ENCODE assay signal across 22 cellular contexts in genomic region chr1:171828794-171829193, GRCh38. TPM values are rescaled to one million over a fixed set of nuclear protein-coding genes. Genes with fewer than 3 reads are reported as not detected.
DNase-seq lines count a peak whose midpoint lies in the region; ATAC-seq, FAIRE-seq and TF ChIP-seq lines count a peak whose summit lies in the region.
"Had no signal": no experiment of that assay in that cellular context is flagged by ENCODE, and none has a peak within 500 bp of the region (broad histone marks: within the 10 kb centered on the region; RNA-seq: fewer than 3 reads in every experiment).

No MANE protein-coding gene starts in this region.

- no peaks in the 10 kb centered on the region for H3K27me3 Mint-ChIP-seq in effector memory CD8-positive, alpha-beta T cell
- H3K27me3 Mint-ChIP-seq: T-cell had no signal

- no peak for TF ChIP-seq CTCF in K562 (IDR thresholded peaks at IDR 0.05 in 2 of 3, conservative IDR thresholded peaks at IDR 0.05 in 1 of 3; ENCODE audit: insufficient read depth in 2 of 3, low read depth in 1 of 3, low read length in 3 of 3)

- H3K4me3 ChIP-seq in K562, result no peak overlapping the region

- peaks cover 4 to 5% of the 10 kb centered on the region in 2 donors for H3K9me3 Mint-ChIP-seq in effector memory CD8-positive, alpha-beta T cell

- intact Hi-C loops in K562 (cut with micrococcal nuclease), result no loop called here

- ATAC-seq in GM19351 (IDR thresholded peaks at IDR 0.05; ENCODE audit: unreplicated experiment) (peak; percentile 79), K562 (no peak)
- ATAC-seq in effector memory CD8-positive, alpha-beta T cell (replicated peaks), result no peak
- ATAC-seq: T-cell had no signal

- TF ChIP-seq POLR2A in K562 (conservative IDR thresholded peaks at IDR 0.05), result no peak

- no peak for TF ChIP-seq EP300 in K562 (IDR thresholded peaks at IDR 0.05; ENCODE audit: low read length)

- no peak overlapping the region for H3K4me2 ChIP-seq in K562 (ENCODE audit: insufficient read depth, low read length)
- H3K4me2 ChIP-seq: SK-N-SH had no signal

- no peak overlapping the region for H3K9ac ChIP-seq in K562 (ENCODE audit: insufficient read depth in 1 of 2, low read depth in 2 of 2, low read length in 2 of 2)
- H3K9ac ChIP-seq: SK-N-SH had no signal

- DNase-seq in MV-4-11 (lab: John Stamatoyannopoulos, UW) (peak; percentile 91), SIG-M5 (lab: John Stamatoyannopoulos, UW) (peak; percentile 17), K562 (ENCODE audit: extremely low read depth in 1 of 4, low spot score in 3 of 4) (no peak), NCI-H2107 treated with DMSO at 0.1 percent for 48 hours (lab: John Stamatoyannopoulos, UW; ENCODE audit: unreplicated experiment) (no peak)
- DNase-seq in effector memory CD8-positive, alpha-beta T cell, result no peak
- DNase-seq in stimulated activated naive CD4-positive, alpha-beta T cell (lab: John Stamatoyannopoulos, UW), result no peak
- DNase-seq: BE2C; CD4-positive, CD25-positive, alpha-beta regulatory T cell; COR-L47; GF-D8; H7; HFFc6; IMR-90; MM.1S; NCI-H1417 treated with DMSO at 0.1 percent for 48 hours; NCI-H187 treated with DMSO at 0.1 percent for 48 hours; NCI-H345; Right ventricle myocardium superior; SK-N-SH; T-cell had no signal

- 10% methylated on average over 11 of the region's 11 CpGs for WGBS in K562 (ENCODE audit: insufficient coverage, low coverage, missing lambda C conversion rate)

- CTCF ChIA-PET in K562 (lab: Yijun Ruan, JAX; ENCODE audit: low intra/inter-chr PET ratio), result no interaction called here

- no peak for TF ChIP-seq RAD21 in K562 (CRISPR knock-in tag; conservative IDR thresholded peaks at IDR 0.05 in 1 of 2, IDR thresholded peaks at IDR 0.05 in 1 of 2)

- no peak overlapping the region for H3K27ac Mint-ChIP-seq in effector memory CD8-positive, alpha-beta T cell
- H3K27ac Mint-ChIP-seq: CD4-positive, CD25-positive, alpha-beta regulatory T cell; HFFc6; T-cell had no signal

- in situ Hi-C loops in K562 (cut with MboI), result no loop called here

- no peaks in the 10 kb centered on the region for H3K79me2 ChIP-seq in K562 (ENCODE audit: control insufficient read depth, insufficient read depth, low read length)

- POLR2A ChIA-PET in K562 (lab: Yijun Ruan, JAX), result interaction anchor here (0.6 kb wide), 1 partner anchor 1881 kb away, joined by 3 read pairs; no protein-coding TSS in a partner anchor

- H3K36me3 Mint-ChIP-seq in effector memory CD8-positive, alpha-beta T cell (ENCODE audit: insufficient read depth), result no peaks in the 10 kb centered on the region

- H4K20me1 ChIP-seq in K562 (replicated peaks; ENCODE audit: control insufficient read depth, insufficient read depth, low read length), result no peaks in the 10 kb centered on the region

- H3K4me3 Mint-ChIP-seq in effector memory CD8-positive, alpha-beta T cell, result no peak overlapping the region
- H3K4me3 Mint-ChIP-seq: CD4-positive, CD25-positive, alpha-beta regulatory T cell; HFFc6; T-cell had no signal

- H3K9me3 ChIP-seq in K562 (replicated peaks; ENCODE audit: control insufficient read depth, insufficient read depth, low read depth, low read length), result no peaks in the 10 kb centered on the region
- H3K9me3 ChIP-seq: SK-N-SH had no signal

- H2AFZ ChIP-seq in K562 (ENCODE audit: low read depth, low read length), result no peak overlapping the region

- no TSS peak for BruUV-seq in K562 (replicated peaks; lab: Mats Ljungman, UMichigan)

- H3K9me1 ChIP-seq in K562 (ENCODE audit: control insufficient read depth, insufficient read depth, low read length), result no peaks in the 10 kb centered on the region

- no peaks in the 10 kb centered on the region for H3K36me3 ChIP-seq in K562 (ENCODE audit: control insufficient read depth, insufficient read depth, low read length)
- H3K36me3 ChIP-seq: BE2C had no signal

- peaks cover 0 to 4% of the 10 kb centered on the region in 2 experiments; a peak in 2 of 5 replicates for H3K27me3 ChIP-seq in K562 (ENCODE audit: control insufficient read depth in 2 of 2, insufficient read depth in 2 of 2, low read length in 2 of 2)
- H3K27me3 ChIP-seq: BE2C had no signal

- no peaks in the 10 kb centered on the region for H3K4me1 Mint-ChIP-seq in effector memory CD8-positive, alpha-beta T cell (ENCODE audit: low read depth in 2 of 2)
- H3K4me1 Mint-ChIP-seq: CD4-positive, CD25-positive, alpha-beta regulatory T cell; T-cell had no signal

- no peak for FAIRE-seq in K562 (lab: Jason Lieb, UNC)

- H3K27ac ChIP-seq in K562 (ENCODE audit: extremely low read depth, low read depth, low read length), result no peak overlapping the region
- H3K27ac ChIP-seq: HL-60 had no signal

- no peaks in the 10 kb centered on the region for H3K4me1 ChIP-seq in K562 (replicated peaks in 1 of 2; ENCODE audit: control insufficient read depth in 2 of 2, insufficient read depth in 2 of 2, low read length in 2 of 2)
- H3K4me1 ChIP-seq: BE2C had no signal

TF ChIP-seq in K562, 482 proteins besides CTCF, POLR2A, EP300 and RAD21 (continues in another document):
- no peak for TF ChIP-seq MITF (IDR thresholded peaks at IDR 0.05)
- TF ChIP-seq POLR2B (IDR thresholded peaks at IDR 0.05; ENCODE audit: low read depth, partially characterized antibody), result no peak
- peak; percentile 90 for TF ChIP-seq EHMT2 (IDR thresholded peaks at IDR 0.05)

RNA-seq across cellular contexts. Expression of gene DNM3, which starts 12.5 kb away (rescaled TPM):
- total RNA-seq in K562 (2011; cell fraction: chromatin; rRNA removed; ENCODE audit: low replicate concordance), result 0.62 and 2.8 TPM in 2 replicates
- 0.50 and 0.66 TPM in 2 replicates for total RNA-seq in K562 (2011; cell fraction: nucleolus; rRNA removed)
- 0.73 and 0.76 TPM in 2 replicates for total RNA-seq in K562 (2011; cell fraction: nucleoplasm; rRNA removed)
- total RNA-seq in K562 (2014; rRNA removed), result 0.33 TPM in 1 of 2 replicates, not detected in the other
- total RNA-seq in K562 (2014; rRNA removed; fragmentation: Illumina TruSeq; extraction: Trizol), result 0.36 and 0.38 TPM in 2 replicates
- 0.29 and 0.30 TPM in 2 replicates for total RNA-seq in K562 (2015; rRNA removed; fragmentation: Illumina TruSeq; extraction: Trizol)
- total RNA-seq in K562 (2021), result 0.16 and 0.29 TPM in 2 replicates
- polyA plus RNA-seq in K562 (2011; rRNA removed), result 0.11 and 0.21 TPM in 2 replicates
- 0.12 and 0.15 TPM in 2 replicates for polyA plus RNA-seq in K562 (2011; cell fraction: cytosol; rRNA removed)
- polyA plus RNA-seq in K562 (2011; cell fraction: nucleus; rRNA removed), result 0.23 and 0.38 TPM in 2 replicates
- polyA plus RNA-seq in K562 (2012), result 0.13 and 0.58 TPM in 2 replicates
- polyA plus RNA-seq in K562 (2014; fragmentation: Illumina TruSeq; extraction: Trizol), result 0.11 and 0.24 TPM in 2 replicates
- polyA plus RNA-seq in K562 (2014; fragmentation: Nextera tagmentation; extraction: Ambion mirVana), result under 1 TPM; 0.10 to 0.17 TPM
- polyA plus RNA-seq in K562 (2014; rRNA removed), result 0.08 and 0.32 TPM in 2 replicates
- polyA minus RNA-seq in K562 (2011; rRNA and poly(A)+ RNA removed), result 0.70 and 1.6 TPM in 2 replicates
- polyA minus RNA-seq in K562 (2011; cell fraction: cytosol; rRNA and poly(A)+ RNA removed), result 0.29 and 1.2 TPM in 2 replicates
- 1.2 and 1.7 TPM in 2 replicates for polyA minus RNA-seq in K562 (2011; cell fraction: nucleus; rRNA and poly(A)+ RNA removed)

RNA-seq across cellular contexts. Expression of gene METTL13, which starts 47.3 kb away (rescaled TPM):
- total RNA-seq in K562 (2011; cell fraction: chromatin; rRNA removed; ENCODE audit: low replicate concordance), result 47.4 and 58.7 TPM in 2 replicates
- total RNA-seq in K562 (2011; cell fraction: nucleolus; rRNA removed), result 46.6 and 59.0 TPM in 2 replicates
- 42.7 and 43.7 TPM in 2 replicates for total RNA-seq in K562 (2011; cell fraction: nucleoplasm; rRNA removed)
- total RNA-seq in K562 (2014; rRNA removed) (49.3 and 65.1 TPM in 2 replicates), K562 (2014; rRNA removed; fragmentation: Illumina TruSeq; extraction: Trizol) (46.2 and 51.9 TPM in 2 replicates), K562 (2015; rRNA removed; fragmentation: Illumina TruSeq; extraction: Trizol) (50.5 and 54.9 TPM in 2 replicates), K562 (2021) (54.9 and 62.0 TPM in 2 replicates)
- polyA plus RNA-seq in K562 (2011; rRNA removed) (53.5 and 70.9 TPM in 2 replicates), K562 (2014; fragmentation: Illumina TruSeq; extraction: Trizol) (61.3 and 78.9 TPM in 2 replicates), K562 (2014; fragmentation: Nextera tagmentation; extraction: Ambion mirVana) (10 to 100 TPM; 18.9 to 23.4 TPM), K562 (2014; rRNA removed) (55.2 and 59.7 TPM in 2 replicates)
- 49.3 and 54.9 TPM in 2 replicates for polyA plus RNA-seq in K562 (2011; cell fraction: cytosol; rRNA removed)
- 39.0 and 45.5 TPM in 2 replicates for polyA plus RNA-seq in K562 (2011; cell fraction: nucleus; rRNA removed)
- 35.2 and 62.5 TPM in 2 replicates for polyA plus RNA-seq in K562 (2012)
- polyA minus RNA-seq in K562 (2011; rRNA and poly(A)+ RNA removed), result 75.6 and 111 TPM in 2 replicates
- polyA minus RNA-seq in K562 (2011; cell fraction: cytosol; rRNA and poly(A)+ RNA removed), result 36.8 and 46.1 TPM in 2 replicates
- polyA minus RNA-seq in K562 (2011; cell fraction: nucleus; rRNA and poly(A)+ RNA removed), result 26.3 and 31.2 TPM in 2 replicates

Comparison
In these comparisons a context has a peak if more than half of its experiments do, and no peak if none do; other contexts are left out.
1. DNase-seq: peak in MV-4-11 (single experiment) and SIG-M5 (single experiment); none in K562 (0 of 4), effector memory CD8-positive, alpha-beta T cell (0 of 3), NCI-H2107 treated with DMSO at 0.1 percent for 48 hours (single experiment) and stimulated activated naive CD4-positive, alpha-beta T cell (0 of 6).